In the genomic region with DNA sequence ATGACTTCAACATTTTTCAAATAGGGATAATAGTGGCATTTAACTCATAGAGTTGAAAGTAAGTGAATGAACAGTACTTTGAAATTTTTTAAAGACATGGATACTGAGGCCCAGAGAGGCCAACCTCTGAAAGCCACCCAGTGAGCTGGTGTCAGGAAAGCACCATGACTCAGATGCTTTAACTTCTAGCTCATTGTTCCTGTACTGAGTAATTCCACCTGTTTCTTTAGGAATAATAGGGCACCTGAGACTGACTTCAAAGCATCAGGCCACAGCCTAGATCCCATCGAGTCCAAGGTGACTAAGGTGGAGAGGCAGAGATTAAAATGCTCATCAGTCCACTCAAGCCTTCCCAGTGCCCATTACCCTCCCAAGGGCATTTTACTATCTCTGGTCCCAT, we compare ENCODE assay signal across 25 cellular contexts.
"Had no signal": no experiment of that assay in that cellular context is flagged by ENCODE, and none has a peak within 500 bp of the region (broad histone marks: within the 10 kb centered on the region; RNA-seq: fewer than 3 reads in every experiment).

No MANE protein-coding gene starts in this region.

- H3K4me1 Mint-ChIP-seq: activated CD4-positive, alpha-beta T cell treated with anti-CD3 and anti-CD28 coated beads, Interleukin-2, amount 10 ng/mL, durations not matched to agents 7 days and 5 days; activated T-helper 17 cell treated with anti-CD3 and anti-CD28 coated beads, Interleukin-2, amount 50 U/mL, for 72 hours; brain had no signal

- ATAC-seq: activated T-helper 17 cell treated with anti-CD3 and anti-CD28 coated beads, Interleukin-2, amount 50 U/mL, for 72 hours had no signal

- FAIRE-seq: astrocyte, RCC 7860 had no signal

- H3K4me3 Mint-ChIP-seq: activated CD4-positive, alpha-beta memory T cell treated with anti-CD3 and anti-CD28 coated beads for 36 hours; activated CD4-positive, alpha-beta T cell treated with anti-CD3 and anti-CD28 coated beads, Interleukin-2, amount 10 ng/mL, durations not matched to agents 7 days and 5 days; activated naive CD4-positive, alpha-beta T cell treated with anti-CD3 and anti-CD28 coated beads for 36 hours; activated naive CD8-positive, alpha-beta T cell; activated T-helper 17 cell treated with anti-CD3 and anti-CD28 coated beads, Interleukin-2, amount 50 U/mL, for 72 hours; brain; T-helper 1 cell treated with Interleukin-12 subunit alpha and Interleukin-12 subunit beta and Interleukin-4 antibody, amounts not matched to agents 30 μg/mL and 1 μg/mL, for 36 hours had no signal

- H3K27ac Mint-ChIP-seq: activated CD4-positive, alpha-beta memory T cell treated with anti-CD3 and anti-CD28 coated beads for 36 hours; activated CD4-positive, alpha-beta T cell treated with anti-CD3 and anti-CD28 coated beads, Interleukin-2, amount 10 ng/mL, durations not matched to agents 7 days and 5 days; activated naive CD4-positive, alpha-beta T cell treated with anti-CD3 and anti-CD28 coated beads for 36 hours; activated naive CD8-positive, alpha-beta T cell; activated T-helper 17 cell treated with anti-CD3 and anti-CD28 coated beads, Interleukin-2, amount 50 U/mL, for 72 hours; brain; T-helper 1 cell treated with Interleukin-12 subunit alpha and Interleukin-12 subunit beta and Interleukin-4 antibody, amounts not matched to agents 30 μg/mL and 1 μg/mL, for 36 hours had no signal

- H3K9me3 Mint-ChIP-seq: activated CD4-positive, alpha-beta T cell treated with anti-CD3 and anti-CD28 coated beads, Interleukin-2, amount 10 ng/mL, durations not matched to agents 7 days and 5 days had no signal

- H3K27me3 Mint-ChIP-seq: activated CD4-positive, alpha-beta memory T cell treated with anti-CD3 and anti-CD28 coated beads for 36 hours; activated CD4-positive, alpha-beta T cell treated with anti-CD3 and anti-CD28 coated beads, Interleukin-2, amount 10 ng/mL, durations not matched to agents 7 days and 5 days; activated naive CD8-positive, alpha-beta T cell; activated T-helper 17 cell treated with anti-CD3 and anti-CD28 coated beads, Interleukin-2, amount 50 U/mL, for 72 hours; brain had no signal

- DNase-seq: activated CD4-positive, alpha-beta memory T cell treated with anti-CD3 and anti-CD28 coated beads for 36 hours; activated CD4-positive, alpha-beta T cell treated with anti-CD3 and anti-CD28 coated beads, Interleukin-2, amount 10 ng/mL, durations not matched to agents 7 days and 5 days; activated CD4-positive, CD25-positive, alpha-beta regulatory T cell treated with anti-CD3 and anti-CD28 coated beads, Interleukin-2, amount 50 U/mL, for 72 hours; activated CD8-positive, alpha-beta memory T cell treated with anti-CD3 and anti-CD28 coated beads for 24 hours; activated gamma-delta T cell; activated naive CD4-positive, alpha-beta T cell treated with anti-CD3 and anti-CD28 coated beads for 36 hours; activated T-cell treated with anti-CD3 and anti-CD28 coated beads, Interleukin-2, amount 50 U/mL, for 48 hours; amygdala; caudate nucleus; Kasumi-1; KBM-7; NCI-H146; NCI-H187 treated with DMSO at 0.1 percent for 48 hours; NCI-H2081 treated with DMSO at 0.1 percent for 48 hours; NCI-H2171 treated with DMSO at 0.1 percent for 48 hours; NCI-H226; NCI-H526; NK-92 treated with Interleukin-12 subunit alpha and Interleukin-12 subunit beta, amount 100 ng/mL, for 24 hours; SHP77 treated with DMSO at 0.1 percent for 48 hours had no signal
